ENCODE assay signal across 27 cellular contexts in the genomic region with DNA sequence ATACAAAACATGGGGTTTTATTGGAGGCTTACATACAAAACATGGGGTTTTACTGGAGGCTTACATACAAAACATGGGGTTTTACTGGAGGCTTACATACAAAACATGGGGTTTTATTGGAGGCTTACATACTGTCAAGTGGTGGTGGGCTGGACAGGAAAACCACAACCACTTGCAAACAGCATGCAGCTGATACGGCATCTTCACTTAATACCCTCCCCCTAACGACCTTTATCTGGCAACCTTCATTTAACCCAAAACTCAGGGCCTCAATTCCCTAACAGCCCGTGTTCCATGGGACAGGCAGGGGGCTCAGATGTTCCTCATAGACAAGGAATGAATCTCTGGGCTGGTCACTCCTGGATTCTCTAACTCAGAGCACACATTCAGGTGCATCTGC.
DNase-seq lines count a peak whose midpoint lies in the region; ATAC-seq, FAIRE-seq and TF ChIP-seq lines count a peak whose summit lies in the region.
"Had no signal": no experiment of that assay in that cellular context is flagged by ENCODE, and none has a peak within 500 bp of the region (broad histone marks: within the 10 kb centered on the region; RNA-seq: fewer than 3 reads in every experiment).

No MANE protein-coding gene starts in this region.

- POLR2A ChIA-PET in CD4-positive, alpha-beta memory T cell (lab: Charles Lee; ENCODE audit: partially characterized antibody) = interaction anchor here (1.0 to 1.2 kb wide), 2 partner anchors 16 to 32 kb away, joined by 3 read pairs; no protein-coding TSS in a partner anchor

- intact Hi-C loops in CD4-positive, alpha-beta memory T cell (cut with micrococcal nuclease) = loop anchor here (5.0 kb wide), 1 partner anchor 34 kb away; no protein-coding TSS in a partner anchor

- CTCF ChIA-PET in CD4-positive, alpha-beta memory T cell (lab: Charles Lee; ENCODE audit: partially characterized antibody) = no interaction called here

- peak; percentile 45 for ATAC-seq in effector memory CD8-positive, alpha-beta T cell (replicated peaks)
- ATAC-seq: activated CD4-positive, CD25-positive, alpha-beta regulatory T cell treated with anti-CD3 and anti-CD28 coated beads, Interleukin-2, amount 50 U/mL, for 24 hours; HepG2; lower lobe of right lung; right cardiac atrium had no signal

- H3K9me3 ChIP-seq in CD4-positive, alpha-beta memory T cell (ENCODE audit: control insufficient read depth in 1 of 2, low read length in 2 of 2) = no peaks in the 10 kb centered on the region
- H3K9me3 ChIP-seq: lower lobe of right lung, spleen, upper lobe of left lung had no signal

- peaks cover 0 to 2% (median 0%) of the 10 kb centered on the region in 8 donors for H3K9me3 Mint-ChIP-seq in CD4-positive, alpha-beta memory T cell
- H3K9me3 Mint-ChIP-seq in effector memory CD8-positive, alpha-beta T cell = no peaks in the 10 kb centered on the region
- no peaks in the 10 kb centered on the region for H3K9me3 Mint-ChIP-seq in T-helper 2 cell treated with Interferon-gamma antibody and Interleukin-4, amounts not matched to agents 5 μg/mL and 100 μg/mL, for 36 hours

- H3K27me3 Mint-ChIP-seq in CD4-positive, alpha-beta memory T cell = no peaks in the 10 kb centered on the region
- no peaks in the 10 kb centered on the region for H3K27me3 Mint-ChIP-seq in effector memory CD8-positive, alpha-beta T cell
- H3K27me3 Mint-ChIP-seq in T-helper 2 cell treated with Interferon-gamma antibody and Interleukin-4, amounts not matched to agents 5 μg/mL and 100 μg/mL, for 36 hours (ENCODE audit: low read depth) = peaks cover 15% of the 10 kb centered on the region
- H3K27me3 Mint-ChIP-seq: activated naive CD8-positive, alpha-beta T cell had no signal

- no peak for TF ChIP-seq POLR2A in GM12892 (IDR thresholded peaks at IDR 0.05; ENCODE audit: low read depth, low read length)

- FAIRE-seq in GM12892 (lab: Jason Lieb, UNC) = peak; percentile 40
- FAIRE-seq: HepG2 had no signal

- H3K4me3 Mint-ChIP-seq in CD4-positive, alpha-beta memory T cell = peak overlapping the region in 5 of 8 donors; percentile 8 to 77 (median 55)
- peak overlapping the region; percentile 49 to 50 for H3K4me3 Mint-ChIP-seq in effector memory CD8-positive, alpha-beta T cell
- no peak overlapping the region for H3K4me3 Mint-ChIP-seq in T-helper 2 cell treated with Interferon-gamma antibody and Interleukin-4, amounts not matched to agents 5 μg/mL and 100 μg/mL, for 36 hours
- H3K4me3 Mint-ChIP-seq: activated naive CD8-positive, alpha-beta T cell; neural progenitor cell had no signal

- no peak overlapping the region for H3K27ac Mint-ChIP-seq in CD4-positive, alpha-beta memory T cell
- peak overlapping the region; percentile 55 to 62 for H3K27ac Mint-ChIP-seq in effector memory CD8-positive, alpha-beta T cell
- no peak overlapping the region for H3K27ac Mint-ChIP-seq in T-helper 2 cell treated with Interferon-gamma antibody and Interleukin-4, amounts not matched to agents 5 μg/mL and 100 μg/mL, for 36 hours
- H3K27ac Mint-ChIP-seq: activated naive CD8-positive, alpha-beta T cell; neural progenitor cell had no signal

- peaks cover 24% of the 10 kb centered on the region for H3K4me1 ChIP-seq in CD4-positive, alpha-beta memory T cell (ENCODE audit: insufficient read depth, low read length)

- no peaks in the 10 kb centered on the region for H3K36me3 Mint-ChIP-seq in CD4-positive, alpha-beta memory T cell
- H3K36me3 Mint-ChIP-seq in effector memory CD8-positive, alpha-beta T cell (ENCODE audit: insufficient read depth) = no peaks in the 10 kb centered on the region
- H3K36me3 Mint-ChIP-seq in T-helper 2 cell treated with Interferon-gamma antibody and Interleukin-4, amounts not matched to agents 5 μg/mL and 100 μg/mL, for 36 hours (ENCODE audit: low read depth) = no peaks in the 10 kb centered on the region
- H3K36me3 Mint-ChIP-seq: activated naive CD8-positive, alpha-beta T cell; neural progenitor cell had no signal

- no peaks in the 10 kb centered on the region for H3K36me3 ChIP-seq in CD4-positive, alpha-beta memory T cell (ENCODE audit: insufficient read depth, low read length)
- H3K36me3 ChIP-seq: lower lobe of right lung, neural progenitor cell, spleen, upper lobe of left lung had no signal

- H3K27ac ChIP-seq in CD4-positive, alpha-beta memory T cell (ENCODE audit: low read depth, low read length) = no peak overlapping the region
- H3K27ac ChIP-seq: lower lobe of right lung, neural progenitor cell, spleen, upper lobe of left lung had no signal

- peaks cover 25 to 47% (median 28%) of the 10 kb centered on the region in 4 donors for H3K4me1 Mint-ChIP-seq in CD4-positive, alpha-beta memory T cell
- H3K4me1 Mint-ChIP-seq in effector memory CD8-positive, alpha-beta T cell (ENCODE audit: low read depth in 2 of 2) = peaks cover 19 to 30% of the 10 kb centered on the region in 2 donors
- peaks cover 23% of the 10 kb centered on the region for H3K4me1 Mint-ChIP-seq in T-helper 2 cell treated with Interferon-gamma antibody and Interleukin-4, amounts not matched to agents 5 μg/mL and 100 μg/mL, for 36 hours (ENCODE audit: low read depth)

- H3K27me3 ChIP-seq in CD4-positive, alpha-beta memory T cell (ENCODE audit: insufficient read depth, low read length) = no peaks in the 10 kb centered on the region
- H3K27me3 ChIP-seq: neural progenitor cell, spleen, upper lobe of left lung had no signal

- DNase-seq in CD4-positive, alpha-beta memory T cell = no peak
- DNase-seq in GM12892 (ENCODE audit: insufficient read length) = no peak
- DNase-seq in OCI-M1 (lab: John Stamatoyannopoulos, UW) = peak; percentile 25
- no peak for DNase-seq in effector memory CD8-positive, alpha-beta T cell
- no peak for DNase-seq in NCI-H1694 treated with DMSO at 0.1 percent for 48 hours (lab: John Stamatoyannopoulos, UW)
- no peak for DNase-seq in T-helper 2 cell treated with Interferon-gamma antibody and Interleukin-4, amounts not matched to agents 5 μg/mL and 100 μg/mL, for 36 hours (ENCODE audit: low spot score)
- no peak for DNase-seq in NCI-H1092 (lab: John Stamatoyannopoulos, UW)
- DNase-seq: activated CD4-positive, alpha-beta T cell treated with anti-CD3 and anti-CD28 coated beads, Interleukin-2, amount 50 U/mL, for 48 hours; activated effector memory CD4-positive, alpha-beta T cell treated with Interleukin-2 at 50 U/mL for 16 hours; anterior cingulate cortex; Calu3; effector CD4-positive, alpha-beta T cell; GOT3; head of caudate nucleus; kidney glomerular epithelial cell; lower lobe of right lung; NCI-H226; NCI-H774; right cardiac atrium; SHP77; spleen; T1000; upper lobe of left lung had no signal

- H3K4me3 ChIP-seq in CD4-positive, alpha-beta memory T cell (ENCODE audit: low read length in 2 of 2) = no peak overlapping the region
- H3K4me3 ChIP-seq: lower lobe of right lung, neural progenitor cell, spleen, upper lobe of left lung had no signal

Comparison
In these comparisons a context has a peak if more than half of its experiments do, and no peak if none do; other contexts are left out.
1. H3K27ac Mint-ChIP-seq: peak in effector memory CD8-positive, alpha-beta T cell (2 of 2); none in CD4-positive, alpha-beta memory T cell (0 of 7) and T-helper 2 cell treated with Interferon-gamma antibody and Interleukin-4, amounts not matched to agents 5 μg/mL and 100 μg/mL, for 36 hours (single experiment).